ENCODE assay signal across 21 cellular contexts in the genomic region with DNA sequence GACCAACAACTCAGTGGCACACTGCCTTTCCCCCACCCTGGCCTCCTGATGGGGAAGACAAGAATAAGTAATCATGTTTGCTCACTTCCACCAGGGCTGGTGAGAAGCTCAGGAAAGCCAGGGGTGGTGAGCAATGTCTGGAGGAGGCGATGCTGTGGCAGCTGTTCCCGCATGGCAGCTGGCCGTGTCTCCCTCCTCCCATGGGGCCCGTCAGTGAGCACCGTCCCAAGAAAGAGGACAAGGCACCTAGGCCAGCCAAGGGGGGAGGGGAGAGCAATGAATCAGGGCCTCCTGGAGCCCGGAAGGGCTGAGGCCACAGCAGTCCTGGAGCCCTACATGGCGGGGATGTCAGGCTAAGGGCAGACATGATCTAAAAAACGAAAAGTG.
DNase-seq lines count a peak whose midpoint lies in the region; ATAC-seq and TF ChIP-seq lines count a peak whose summit lies in the region.
"Had no signal": no experiment of that assay in that cellular context is flagged by ENCODE, and none has a peak within 500 bp of the region (broad histone marks: within the 10 kb centered on the region; RNA-seq: fewer than 3 reads in every experiment).

No MANE protein-coding gene starts in this region.

- H3K9me2 ChIP-seq in Karpas-422 (replicated peaks; ENCODE audit: insufficient read depth, low read length): no peaks in the 10 kb centered on the region
- H3K9me2 ChIP-seq: SK-N-SH had no signal

- H3K36me3 ChIP-seq in psoas muscle (ENCODE audit: insufficient read depth in 1 of 2, low read depth in 1 of 2) (no peaks in the 10 kb centered on the region), Karpas-422 (ENCODE audit: insufficient read depth, low read length) (no peaks in the 10 kb centered on the region)

- BruUV-seq in Calu3 (replicated peaks; lab: Mats Ljungman, UMichigan): no TSS peak

- H3K4me3 ChIP-seq in fibroblast of pulmonary artery (replicated peaks; ENCODE audit: low read depth, low read length) (no peak overlapping the region), psoas muscle (no peak overlapping the region), Karpas-422 (ENCODE audit: low read length) (no peak overlapping the region)
- H3K4me3 ChIP-seq: hepatocyte, testis had no signal

- H3K9me3 Mint-ChIP-seq in Calu3 (ENCODE audit: low read depth, unreplicated experiment) (no peaks in the 10 kb centered on the region), HFFc6 (peaks cover 6% of the 10 kb centered on the region; the same call in 1 of the 2 replicates)
- no peaks in the 10 kb centered on the region for H3K9me3 Mint-ChIP-seq in activated CD4-positive, alpha-beta memory T cell treated with anti-CD3 and anti-CD28 coated beads, Interleukin-2, amount 10 ng/mL, durations not matched to agents 7 days and 5 days
- H3K9me3 Mint-ChIP-seq: activated naive CD4-positive, alpha-beta T cell treated with anti-CD3 and anti-CD28 coated beads, Interleukin-2, amount 50 U/mL, for 24 hours; CD8-positive, alpha-beta memory T cell had no signal

- no peaks in the 10 kb centered on the region for H4K20me1 ChIP-seq in Karpas-422 (ENCODE audit: insufficient read depth, low read depth, low read length)

- 51 to 69% (median 58%) methylated on average over 6 to 8 of the region's 8 CpGs for WGBS in psoas muscle, 3 donors

- H3K36me3 Mint-ChIP-seq in Calu3 (ENCODE audit: insufficient read depth, unreplicated experiment) (peaks cover 12% of the 10 kb centered on the region), HFFc6 (ENCODE audit: low read depth) (0 out of 2 replicates have a peak, but pooled peaks cover 8% of the 10 kb centered on the region)
- no peaks in the 10 kb centered on the region for H3K36me3 Mint-ChIP-seq in activated CD4-positive, alpha-beta memory T cell treated with anti-CD3 and anti-CD28 coated beads, Interleukin-2, amount 10 ng/mL, durations not matched to agents 7 days and 5 days (ENCODE audit: low read depth)
- H3K36me3 Mint-ChIP-seq: activated naive CD4-positive, alpha-beta T cell treated with anti-CD3 and anti-CD28 coated beads, Interleukin-2, amount 50 U/mL, for 24 hours; CD8-positive, alpha-beta memory T cell had no signal

- H2AFZ ChIP-seq in Karpas-422 (ENCODE audit: low read length): no peak overlapping the region
- H2AFZ ChIP-seq: hepatocyte had no signal

- peak in 3 of 4 donors; percentile 23 to 71 (median 30) for ATAC-seq in psoas muscle
- ATAC-seq: activated CD4-positive, CD25-positive, alpha-beta regulatory T cell treated with anti-CD3 and anti-CD28 coated beads, Interleukin-2, amount 50 U/mL, for 24 hours; PC-3 had no signal

- DNase-seq in Calu3: no peak
- DNase-seq in M059J (ENCODE audit: low read depth): peak; percentile 62
- peak; percentile 21 for DNase-seq in fibroblast of pulmonary artery (ENCODE audit: low read depth)
- DNase-seq in psoas muscle: no peak
- no peak for DNase-seq in Karpas-422
- DNase-seq in activated CD4-positive, alpha-beta memory T cell treated with anti-CD3 and anti-CD28 coated beads, Interleukin-2, amount 10 ng/mL, durations not matched to agents 7 days and 5 days: no peak
- no peak for DNase-seq in HFFc6
- no peak for DNase-seq in RKO (ENCODE audit: low spot score)
- DNase-seq: activated CD8-positive, alpha-beta memory T cell treated with anti-CD3 and anti-CD28 coated beads for 24 hours; activated T-cell treated with anti-CD3 and anti-CD28 coated beads, Interleukin-2, amount 50 U/mL, for 48 hours; CD8-positive, alpha-beta memory T cell; EL; NCI-H1417 treated with DMSO at 0.1 percent for 48 hours; NCI-H774; PC-3; T1000; testis had no signal

- H3K27ac ChIP-seq in psoas muscle (no peak overlapping the region), Karpas-422 (ENCODE audit: low read length) (no peak overlapping the region)
- H3K27ac ChIP-seq: hepatocyte, testis had no signal

- no peak overlapping the region for H3K4me3 Mint-ChIP-seq in Calu3 (ENCODE audit: low read depth, unreplicated experiment)
- H3K4me3 Mint-ChIP-seq in activated CD4-positive, alpha-beta memory T cell treated with anti-CD3 and anti-CD28 coated beads, Interleukin-2, amount 10 ng/mL, durations not matched to agents 7 days and 5 days: no peak overlapping the region
- H3K4me3 Mint-ChIP-seq in HFFc6: no peak overlapping the region
- H3K4me3 Mint-ChIP-seq: activated naive CD4-positive, alpha-beta T cell treated with anti-CD3 and anti-CD28 coated beads, Interleukin-2, amount 50 U/mL, for 24 hours; CD8-positive, alpha-beta memory T cell had no signal

- no peaks in the 10 kb centered on the region for H3K27me3 Mint-ChIP-seq in Calu3 (ENCODE audit: unreplicated experiment)
- peaks cover 15% of the 10 kb centered on the region for H3K27me3 Mint-ChIP-seq in activated CD4-positive, alpha-beta memory T cell treated with anti-CD3 and anti-CD28 coated beads, Interleukin-2, amount 10 ng/mL, durations not matched to agents 7 days and 5 days
- peaks cover 3% of the 10 kb centered on the region for H3K27me3 Mint-ChIP-seq in HFFc6 (ENCODE audit: insufficient read depth)
- H3K27me3 Mint-ChIP-seq: activated naive CD4-positive, alpha-beta T cell treated with anti-CD3 and anti-CD28 coated beads, Interleukin-2, amount 50 U/mL, for 24 hours had no signal

- H3K79me2 ChIP-seq in Karpas-422 (ENCODE audit: low read length): no peaks in the 10 kb centered on the region
- H3K79me2 ChIP-seq: hepatocyte had no signal

- CTCF ChIA-PET in Calu3 (lab: Charles Lee): interaction anchor here (0.9 kb wide), 1 partner anchor 12 kb away, joined by 3 read pairs; no protein-coding TSS in a partner anchor
- CTCF ChIA-PET in activated CD4-positive, alpha-beta memory T cell treated with anti-CD3 and anti-CD28 coated beads, Interleukin-2, amount 10 ng/mL, durations not matched to agents 7 days and 5 days (lab: Charles Lee): no interaction called here

- peak overlapping the region; percentile 93 for H3K27ac Mint-ChIP-seq in Calu3 (ENCODE audit: unreplicated experiment)
- no peak overlapping the region for H3K27ac Mint-ChIP-seq in activated CD4-positive, alpha-beta memory T cell treated with anti-CD3 and anti-CD28 coated beads, Interleukin-2, amount 10 ng/mL, durations not matched to agents 7 days and 5 days
- no peak overlapping the region for H3K27ac Mint-ChIP-seq in HFFc6
- H3K27ac Mint-ChIP-seq: activated naive CD4-positive, alpha-beta T cell treated with anti-CD3 and anti-CD28 coated beads, Interleukin-2, amount 50 U/mL, for 24 hours; CD8-positive, alpha-beta memory T cell had no signal

- H3K4me1 Mint-ChIP-seq in Calu3 (ENCODE audit: low read depth, unreplicated experiment): peaks cover 35% of the 10 kb centered on the region
- no peaks in the 10 kb centered on the region for H3K4me1 Mint-ChIP-seq in activated CD4-positive, alpha-beta memory T cell treated with anti-CD3 and anti-CD28 coated beads, Interleukin-2, amount 10 ng/mL, durations not matched to agents 7 days and 5 days
- H3K4me1 Mint-ChIP-seq in HFFc6 (ENCODE audit: low read depth): peaks cover 48% of the 10 kb centered on the region
- H3K4me1 Mint-ChIP-seq: activated naive CD4-positive, alpha-beta T cell treated with anti-CD3 and anti-CD28 coated beads, Interleukin-2, amount 50 U/mL, for 24 hours; CD8-positive, alpha-beta memory T cell had no signal

- POLR2A ChIA-PET in activated CD4-positive, alpha-beta memory T cell treated with anti-CD3 and anti-CD28 coated beads, Interleukin-2, amount 10 ng/mL, durations not matched to agents 7 days and 5 days (lab: Charles Lee): no interaction called here

- intact Hi-C loops in Calu3 (cut with micrococcal nuclease; ENCODE audit: unreplicated experiment): no loop called here
- intact Hi-C loops in psoas muscle (cut with DNase I): no loop called here

- no peak overlapping the region for H3K9ac ChIP-seq in Karpas-422 (ENCODE audit: low read length)
- H3K9ac ChIP-seq: SK-N-SH had no signal

- no peak overlapping the region for H3K4me2 ChIP-seq in Karpas-422 (ENCODE audit: low read depth, low read length, poor library complexity, severe bottlenecking)
- H3K4me2 ChIP-seq: hepatocyte, SK-N-SH had no signal

- H3K4me1 ChIP-seq in psoas muscle (peaks cover 16% of the 10 kb centered on the region), Karpas-422 (ENCODE audit: low read length) (no peaks in the 10 kb centered on the region)
- H3K4me1 ChIP-seq: testis had no signal

- H3K9me3 ChIP-seq in psoas muscle (no peaks in the 10 kb centered on the region), Karpas-422 (ENCODE audit: low read length) (no peaks in the 10 kb centered on the region)
- H3K9me3 ChIP-seq: SK-N-SH, testis had no signal

- no peak for TF ChIP-seq CTCF in Calu3 (IDR thresholded peaks at IDR 0.05; ENCODE audit: unreplicated experiment)
- TF ChIP-seq CTCF in fibroblast of pulmonary artery (IDR thresholded peaks at IDR 0.05; ENCODE audit: low read length, missing control alignments): no peak
- TF ChIP-seq CTCF in psoas muscle (IDR thresholded peaks at IDR 0.05): no peak
- no peak for TF ChIP-seq CTCF in HFFc6 (IDR thresholded peaks at IDR 0.05)

- H3K27me3 ChIP-seq in psoas muscle (ENCODE audit: insufficient read depth in 3 of 3, low read length in 2 of 3) (no peaks in the 10 kb centered on the region), Karpas-422 (ENCODE audit: low read length) (no peaks in the 10 kb centered on the region)
- H3K27me3 ChIP-seq: hepatocyte, testis had no signal

Comparison
In these comparisons a context has a peak if more than half of its experiments do, and no peak if none do; other contexts are left out.
1. DNase-seq: peak in M059J (single experiment) and fibroblast of pulmonary artery (single experiment); none in Calu3 (single experiment), psoas muscle (0 of 2), Karpas-422 (single experiment), activated CD4-positive, alpha-beta memory T cell treated with anti-CD3 and anti-CD28 coated beads, Interleukin-2, amount 10 ng/mL, durations not matched to agents 7 days and 5 days (single experiment), HFFc6 (single experiment) and RKO (single experiment).